In the genomic region with DNA sequence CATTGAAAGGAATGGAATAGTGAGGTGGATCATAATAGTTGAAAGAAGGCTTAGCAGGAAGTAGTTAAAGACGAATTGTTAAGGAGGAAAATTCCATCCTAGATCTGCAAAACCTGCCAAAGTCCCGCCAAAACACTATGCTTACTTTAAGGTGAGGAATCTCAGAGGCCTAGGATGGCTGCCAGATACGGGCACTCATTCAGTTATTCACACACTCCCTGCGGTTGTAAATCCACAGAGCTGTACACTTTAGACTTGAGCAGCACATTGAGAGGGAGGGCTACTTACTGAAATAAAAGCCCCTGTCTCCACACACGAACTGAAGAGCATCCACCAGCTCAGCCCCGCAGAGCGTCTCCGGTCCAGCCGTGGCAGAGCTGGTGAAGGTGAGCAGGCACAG, we compare ENCODE assay signal across 18 cellular contexts. TPM values are rescaled to one million over a fixed set of nuclear protein-coding genes. Genes with fewer than 3 reads are reported as not detected.
"Had no signal": no experiment of that assay in that cellular context is flagged by ENCODE, and none has a peak within 500 bp of the region (broad histone marks: within the 10 kb centered on the region; RNA-seq: fewer than 3 reads in every experiment).

No MANE protein-coding gene starts in this region.

- DNase-seq: activated CD4-positive, alpha-beta T cell treated with anti-CD3 and anti-CD28 coated beads for 36 hours; activated CD8-positive, alpha-beta memory T cell treated with anti-CD3 and anti-CD28 coated beads, Interleukin-2, amount 50 U/mL, for 4 hours; activated CD8-positive, alpha-beta T cell treated with anti-CD3 and anti-CD28 coated beads for 36 hours; activated gamma-delta T cell; activated T-cell treated with anti-CD3 and anti-CD28 coated beads, Interleukin-2, amount 50 U/mL, for 72 hours; cerebellar nuclear complex; dermis blood vessel endothelial cell; foreskin melanocyte; heart left ventricle; left cardiac atrium; naive thymus-derived CD8-positive, alpha-beta T cell; substantia nigra; transverse colon had no signal

- H3K36me3 ChIP-seq: neutrophil, transverse colon had no signal

- H3K4me3 ChIP-seq: heart left ventricle, transverse colon had no signal

- H3K27ac Mint-ChIP-seq: activated CD4-positive, alpha-beta T cell treated with anti-CD3 and anti-CD28 coated beads for 36 hours; activated CD8-positive, alpha-beta T cell treated with anti-CD3 and anti-CD28 coated beads for 36 hours; activated T-cell treated with anti-CD3 and anti-CD28 coated beads, Interleukin-2, amount 50 U/mL, for 72 hours had no signal

- H3K27ac ChIP-seq: epithelial cell of prostate, heart left ventricle, neutrophil, parathyroid adenoma, transverse colon had no signal

- H3K27me3 Mint-ChIP-seq: stimulated activated memory B cell treated with anti-CD40 and anti-IgM and Interleukin-4, amounts not matched to agents 10 μg/mL and 1 μg/mL and 100 μg/mL, for 72 hours had no signal

- ATAC-seq: activated CD4-positive, alpha-beta T cell treated with anti-CD3 and anti-CD28 coated beads for 36 hours; activated T-cell treated with anti-CD3 and anti-CD28 coated beads, Interleukin-2, amount 50 U/mL, for 72 hours; heart left ventricle; naive thymus-derived CD8-positive, alpha-beta T cell; stimulated activated memory B cell treated with anti-CD40 and anti-IgM and Interleukin-4, amounts not matched to agents 10 μg/mL and 1 μg/mL and 100 μg/mL, for 72 hours had no signal

- H3K9me3 Mint-ChIP-seq: activated CD8-positive, alpha-beta T cell treated with anti-CD3 and anti-CD28 coated beads for 36 hours; activated naive CD4-positive, alpha-beta T cell treated with anti-CD3 and anti-CD28 coated beads, Interleukin-2, amount 50 U/mL, for 72 hours; activated T-cell treated with anti-CD3 and anti-CD28 coated beads, Interleukin-2, amount 50 U/mL, for 72 hours; naive thymus-derived CD8-positive, alpha-beta T cell; stimulated activated memory B cell treated with anti-CD40 and anti-IgM and Interleukin-4, amounts not matched to agents 10 μg/mL and 1 μg/mL and 100 μg/mL, for 72 hours had no signal

- H3K36me3 Mint-ChIP-seq: naive thymus-derived CD8-positive, alpha-beta T cell; stimulated activated memory B cell treated with anti-CD40 and anti-IgM and Interleukin-4, amounts not matched to agents 10 μg/mL and 1 μg/mL and 100 μg/mL, for 72 hours had no signal

- H3K4me3 Mint-ChIP-seq: activated CD4-positive, alpha-beta T cell treated with anti-CD3 and anti-CD28 coated beads for 36 hours; activated CD8-positive, alpha-beta T cell treated with anti-CD3 and anti-CD28 coated beads for 36 hours; activated T-cell treated with anti-CD3 and anti-CD28 coated beads, Interleukin-2, amount 50 U/mL, for 72 hours; naive thymus-derived CD8-positive, alpha-beta T cell; stimulated activated memory B cell treated with anti-CD40 and anti-IgM and Interleukin-4, amounts not matched to agents 10 μg/mL and 1 μg/mL and 100 μg/mL, for 72 hours had no signal

- H3K27me3 ChIP-seq: transverse colon had no signal

RNA-seq across cellular contexts. Expression of a gene that starts 5.0 kb away (rescaled TPM):
- total RNA-seq: activated CD4-positive, alpha-beta T cell treated with anti-CD3 and anti-CD28 coated beads for 36 hours had no signal
